27 cellular contexts compared by ENCODE assay signal in the genomic region with DNA sequence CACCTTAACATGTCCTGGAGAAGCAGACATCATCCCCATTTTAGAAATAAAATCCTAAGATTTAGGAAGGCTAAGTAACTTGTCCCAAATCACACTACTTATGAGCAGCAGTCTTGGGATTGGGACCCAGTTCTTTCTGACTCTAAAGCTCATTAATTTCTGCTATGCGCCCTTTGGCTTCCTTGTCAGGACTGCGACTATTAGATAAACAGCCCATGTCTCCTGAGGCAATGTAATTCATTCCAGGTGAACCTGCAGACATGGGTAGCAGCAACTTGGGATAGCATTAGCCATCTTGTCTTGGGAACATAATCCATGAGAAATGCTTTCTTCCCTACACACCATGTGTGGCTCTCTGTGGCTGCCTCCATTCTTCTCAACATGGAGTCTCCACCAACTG.
"Had no signal": no experiment of that assay in that cellular context is flagged by ENCODE, and none has a peak within 500 bp of the region (broad histone marks: within the 10 kb centered on the region; RNA-seq: fewer than 3 reads in every experiment).

No MANE protein-coding gene starts in this region.

- H3K36me3 ChIP-seq: stomach, suprapubic skin, thoracic aorta, thyroid gland, tibial artery, tibial nerve, transverse colon, upper lobe of left lung, upper lobe of right lung, uterus, vagina had no signal

- ATAC-seq: stimulated activated effector memory CD8-positive, alpha-beta T cell treated with anti-CD3 and anti-CD28 coated beads, Interleukin-12 subunit alpha, Interleukin-12 subunit beta, amount 100 ng/mL, for 72 hours; stimulated activated memory B cell treated with anti-CD40 and anti-IgM and Interleukin-4, amounts not matched to agents 10 μg/mL and 1 μg/mL and 100 μg/mL, for 72 hours; stimulated activated naive B cell treated with anti-CD40 and anti-IgM and Interleukin-4, amounts not matched to agents 10 μg/mL and 1 μg/mL and 100 μg/mL, for 72 hours; stimulated activated naive CD8-positive, alpha-beta T cell treated with anti-CD3 and anti-CD28 coated beads, Interleukin-15, amount 100 ng/mL, for 72 hours; stimulated activated naive CD8-positive, alpha-beta T cell treated with anti-CD3 and anti-CD28 coated beads, Interleukin-15, Interleukin-2, amounts not matched to agents 100 U/mL and 50 U/mL, for 24 hours; upper lobe of right lung had no signal

- H3K9me3 ChIP-seq: stomach, suprapubic skin, testis, thoracic aorta, thyroid gland, tibial artery, tibial nerve, transverse colon, upper lobe of left lung, upper lobe of right lung, uterus, vagina had no signal

- H3K9me3 Mint-ChIP-seq: stimulated activated effector memory CD8-positive, alpha-beta T cell treated with anti-CD3 and anti-CD28 coated beads, Interleukin-12 subunit alpha, Interleukin-12 subunit beta, amount 100 ng/mL, for 72 hours; stimulated activated memory B cell treated with anti-CD40 and anti-IgM and Interleukin-4, amounts not matched to agents 10 μg/mL and 1 μg/mL and 100 μg/mL, for 72 hours; stimulated activated naive B cell treated with anti-CD40 and anti-IgM and Interleukin-4, amounts not matched to agents 10 μg/mL and 1 μg/mL and 100 μg/mL, for 72 hours; stimulated activated naive CD8-positive, alpha-beta T cell treated with anti-CD3 and anti-CD28 coated beads, Interleukin-15, amount 100 ng/mL, for 72 hours; stimulated activated naive CD8-positive, alpha-beta T cell treated with anti-CD3 and anti-CD28 coated beads, Interleukin-15, Interleukin-2, amounts not matched to agents 100 ng/mL and 50 ng/mL, for 24 hours; type B pancreatic cell had no signal

- H3K27me3 ChIP-seq: stomach, suprapubic skin, testis, thyroid gland, tibial artery, tibial nerve, transverse colon, upper lobe of left lung, upper lobe of right lung, uterus, vagina had no signal

- H3K4me1 Mint-ChIP-seq: stimulated activated effector memory CD8-positive, alpha-beta T cell treated with anti-CD3 and anti-CD28 coated beads, Interleukin-12 subunit alpha, Interleukin-12 subunit beta, amount 100 ng/mL, for 72 hours; stimulated activated memory B cell treated with anti-CD40 and anti-IgM and Interleukin-4, amounts not matched to agents 10 μg/mL and 1 μg/mL and 100 μg/mL, for 72 hours; stimulated activated naive B cell treated with anti-CD40 and anti-IgM and Interleukin-4, amounts not matched to agents 10 μg/mL and 1 μg/mL and 100 μg/mL, for 72 hours; stimulated activated naive CD8-positive, alpha-beta T cell treated with anti-CD3 and anti-CD28 coated beads, Interleukin-15, amount 100 ng/mL, for 72 hours had no signal

- DNase-seq: stimulated activated CD4-positive, alpha-beta T cell treated with anti-CD3 and anti-CD28 coated beads, Interleukin-2, amount 100 ng/mL, for 48 hours; stimulated activated CD4-positive, alpha-beta T cell treated with anti-CD3 and anti-CD28 coated beads, Interleukin-4, amount 100 ng/mL, for 1 hour; stimulated activated CD4-positive, alpha-beta T cell treated with anti-CD3 and anti-CD28 coated beads, Interleukin-4, amount 100 ng/mL, for 24 hours; stimulated activated CD4-positive, alpha-beta T cell treated with anti-CD3 and anti-CD28 coated beads, Interleukin-4, amount 100 ng/mL, for 4 hours; stimulated activated CD8-positive, alpha-beta memory T cell treated with anti-CD3 and anti-CD28 coated beads, Interleukin-4, amount 100 ng/mL, for 48 hours; stimulated activated naive B cell treated with anti-CD40 and anti-IgM and Interleukin-4, amounts not matched to agents 10 μg/mL and 1 μg/mL and 100 μg/mL, for 72 hours; stimulated activated naive CD4-positive, alpha-beta T cell; stimulated activated naive CD4-positive, alpha-beta T cell treated with Interleukin-2 at 50 U/mL for 16 hours; stimulated activated naive CD8-positive, alpha-beta T cell treated with anti-CD3 and anti-CD28 coated beads, Interleukin-15, amount 100 ng/mL, for 72 hours; stimulated activated naive CD8-positive, alpha-beta T cell treated with anti-CD3 and anti-CD28 coated beads, Interleukin-15, Interleukin-2, amounts not matched to agents 100 U/mL and 50 U/mL, for 24 hours; stomach; substantia nigra; testis; thyroid gland; tibial artery; transverse colon; upper lobe of left lung; upper lobe of right lung; uterus had no signal

- H3K36me3 Mint-ChIP-seq: stimulated activated effector memory CD8-positive, alpha-beta T cell treated with anti-CD3 and anti-CD28 coated beads, Interleukin-12 subunit alpha, Interleukin-12 subunit beta, amount 100 ng/mL, for 72 hours; stimulated activated memory B cell treated with anti-CD40 and anti-IgM and Interleukin-4, amounts not matched to agents 10 μg/mL and 1 μg/mL and 100 μg/mL, for 72 hours; type B pancreatic cell had no signal

- H3K27ac Mint-ChIP-seq: stimulated activated effector memory CD8-positive, alpha-beta T cell treated with anti-CD3 and anti-CD28 coated beads, Interleukin-12 subunit alpha, Interleukin-12 subunit beta, amount 100 ng/mL, for 72 hours; stimulated activated memory B cell treated with anti-CD40 and anti-IgM and Interleukin-4, amounts not matched to agents 10 μg/mL and 1 μg/mL and 100 μg/mL, for 72 hours; stimulated activated naive B cell treated with anti-CD40 and anti-IgM and Interleukin-4, amounts not matched to agents 10 μg/mL and 1 μg/mL and 100 μg/mL, for 72 hours; stimulated activated naive CD8-positive, alpha-beta T cell treated with anti-CD3 and anti-CD28 coated beads, Interleukin-15, Interleukin-2, amounts not matched to agents 100 ng/mL and 50 ng/mL, for 24 hours; type B pancreatic cell had no signal

- H3K4me1 ChIP-seq: suprapubic skin, testis, thyroid gland, tibial artery, tibial nerve, transverse colon, upper lobe of left lung, upper lobe of right lung, uterus, vagina had no signal

- H3K27me3 Mint-ChIP-seq: stimulated activated memory B cell treated with anti-CD40 and anti-IgM and Interleukin-4, amounts not matched to agents 10 μg/mL and 1 μg/mL and 100 μg/mL, for 72 hours; stimulated activated naive B cell treated with anti-CD40 and anti-IgM and Interleukin-4, amounts not matched to agents 10 μg/mL and 1 μg/mL and 100 μg/mL, for 72 hours; stimulated activated naive CD8-positive, alpha-beta T cell treated with anti-CD3 and anti-CD28 coated beads, Interleukin-15, amount 100 ng/mL, for 72 hours had no signal

- H3K4me3 ChIP-seq: stomach, suprapubic skin, testis, thoracic aorta, thyroid gland, tibial artery, tibial nerve, transverse colon, upper lobe of left lung, upper lobe of right lung, uterus, vagina had no signal

- H3K27ac ChIP-seq: stomach, suprapubic skin, testis, thoracic aorta, thyroid gland, tibial artery, tibial nerve, transverse colon, upper lobe of left lung, upper lobe of right lung, uterus, vagina had no signal

- H3K4me3 Mint-ChIP-seq: stimulated activated effector memory CD8-positive, alpha-beta T cell treated with anti-CD3 and anti-CD28 coated beads, Interleukin-12 subunit alpha, Interleukin-12 subunit beta, amount 100 ng/mL, for 72 hours; stimulated activated memory B cell treated with anti-CD40 and anti-IgM and Interleukin-4, amounts not matched to agents 10 μg/mL and 1 μg/mL and 100 μg/mL, for 72 hours; stimulated activated naive B cell treated with anti-CD40 and anti-IgM and Interleukin-4, amounts not matched to agents 10 μg/mL and 1 μg/mL and 100 μg/mL, for 72 hours; stimulated activated naive CD8-positive, alpha-beta T cell treated with anti-CD3 and anti-CD28 coated beads, Interleukin-15, amount 100 ng/mL, for 72 hours; stimulated activated naive CD8-positive, alpha-beta T cell treated with anti-CD3 and anti-CD28 coated beads, Interleukin-15, Interleukin-2, amounts not matched to agents 100 ng/mL and 50 ng/mL, for 24 hours; type B pancreatic cell had no signal
